In genomic region chr10:42552188-42553063, GRCh38 we compare ENCODE assay signal across 8 cellular contexts.
A peak's percentile ranks its signal among the peaks of the same experiment; 100 is the strongest.
DNase-seq lines count a peak whose midpoint lies in the region; ATAC-seq and TF ChIP-seq lines count a peak whose summit lies in the region.

No MANE protein-coding gene starts in this region.

- CTCF ChIA-PET in AG04450 (lab: Charles Lee), result no interaction called here

- ATAC-seq in GM18909 (IDR thresholded peaks at IDR 0.05; ENCODE audit: poor library complexity, unreplicated experiment) (peak; percentile 95), HG03159 (IDR thresholded peaks at IDR 0.05; ENCODE audit: unreplicated experiment) (peak; percentile 94)

- TF ChIP-seq CTCF in AG04450 (IDR thresholded peaks at IDR 0.05; ENCODE audit: low read depth, low read length) (no peak), WI38 (IDR thresholded peaks at IDR 0.05; ENCODE audit: low read depth, low read length) (no peak), cardiac fibroblast (IDR thresholded peaks at IDR 0.05; ENCODE audit: low read depth, low read length) (no peak)

- H3K9me3 ChIP-seq in AG04450 (ENCODE audit: control insufficient read depth, insufficient read depth, low read length), result no peaks in the 10 kb centered on the region; the same call in 1 of the 2 replicates

- H3K4me3 ChIP-seq in AG04450 (ENCODE audit: low read depth, low read length), result peak overlapping the region; percentile 85
- peak overlapping the region; percentile 88 for H3K4me3 ChIP-seq in WI38 (ENCODE audit: low read depth, low read length)
- peak overlapping the region; percentile 75 to 84 for H3K4me3 ChIP-seq in cardiac fibroblast (replicated peaks in 1 of 2; ENCODE audit: low read depth in 2 of 2, low read length in 2 of 2)
- peak overlapping the region; percentile 58 to 86 (median 80) for H3K4me3 ChIP-seq in skin epidermis

- peak overlapping the region; percentile 13 for H3K27ac ChIP-seq in AG04450 (ENCODE audit: low read depth, low read length)
- peak overlapping the region in 19 of 21 experiments; percentile 34 to 87 (median 72) for H3K27ac ChIP-seq in skin epidermis

- peak; percentile 91 for DNase-seq in AG04450 (ENCODE audit: low read depth, low spot score)
- DNase-seq in NCI-H2227 (lab: John Stamatoyannopoulos, UW; ENCODE audit: unreplicated experiment), result peak; percentile 96
- peak; percentile 98 for DNase-seq in cardiac fibroblast (ENCODE audit: low read depth in 2 of 2)
- peak; percentile 99 for DNase-seq in iPS-NIHi11 (ENCODE audit: low spot score)

- H3K27me3 ChIP-seq in AG04450 (ENCODE audit: control insufficient read depth, insufficient read depth, low read length), result no peaks in the 10 kb centered on the region

- POLR2A ChIA-PET in AG04450 (lab: Yijun Ruan, JAX), result no interaction called here

Comparison
In these comparisons a context has a peak if more than half of its experiments do, and no peak if none do; other contexts are left out.
1. Peak in every context shown above with its lines: DNase-seq, ATAC-seq, H3K4me3 ChIP-seq and H3K27ac ChIP-seq.